ENCODE assay signal across 8 cellular contexts in genomic region chr1:155320661-155321576, GRCh38. TPM values are rescaled to one million over a fixed set of nuclear protein-coding genes. Genes with fewer than 3 reads are reported as not detected.
A peak's percentile ranks its signal among the peaks of the same experiment; 100 is the strongest.
DNase-seq lines count a peak whose midpoint lies in the region; ATAC-seq and TF ChIP-seq lines count a peak whose summit lies in the region.

RUSC1 (plus strand) TSS chr1:155320894; CDS start chr1:155321774, 880 bp downstream.

- H3K36me3 ChIP-seq in right lobe of liver, result peaks cover 0 to 21% (median 0%) of the 10 kb centered on the region in 4 donors

- peak within 1 kb of the TSS in 1 of 3 donors; percentile 29 for H3K27ac ChIP-seq in right lobe of liver

- H3K27ac Mint-ChIP-seq in Calu3 (ENCODE audit: unreplicated experiment), result peak within 1 kb of the TSS; percentile 79

- peak within 1 kb of the TSS; percentile 25 to 39 (median 36) for H3K4me3 ChIP-seq in right lobe of liver

- no peaks in the 10 kb centered on the region for H3K9me3 ChIP-seq in right lobe of liver

- H3K36me3 Mint-ChIP-seq in Calu3 (ENCODE audit: insufficient read depth, unreplicated experiment), result peaks cover 92% of the 10 kb centered on the region

- no peak for DNase-seq in Calu3
- DNase-seq in NCI-H2081 treated with DMSO at 0.1 percent for 48 hours (lab: John Stamatoyannopoulos, UW), result peak; percentile 14
- DNase-seq in activated CD8-positive, alpha-beta memory T cell treated with anti-CD3 and anti-CD28 coated beads for 1 hour (ENCODE audit: extremely low read depth in 1 of 2, low read depth in 1 of 2), result peak; percentile 27 to 48
- DNase-seq in ecto neural progenitor cell (ENCODE audit: low spot score), result peak; percentile 85
- peak; percentile 66 to 75 (median 67) for DNase-seq in right lobe of liver
- peak; percentile 65 for DNase-seq in stimulated activated CD4-positive, alpha-beta T cell treated with anti-CD3 and anti-CD28 coated beads, Interleukin-2, amount 100 ng/mL, for 4 hours (ENCODE audit: low read depth)

- 25% methylated on average over 24 of the region's 50 CpGs for WGBS in right lobe of liver (ENCODE audit: insufficient coverage, low coverage, low lambda C conversion rate, missing lambda C conversion rate)

- no peaks in the 10 kb centered on the region for H3K27me3 Mint-ChIP-seq in Calu3 (ENCODE audit: unreplicated experiment)

- intact Hi-C loops in Calu3 (cut with micrococcal nuclease; ENCODE audit: unreplicated experiment), result no loop called here
- intact Hi-C loops in right lobe of liver (cut with DNase I), result loop anchor here (5.0 kb wide), 1 partner anchor 44 kb away; the partner anchor contains the start of gene HCN3 (in 2 of the 2)

- H3K4me3 Mint-ChIP-seq in Calu3 (ENCODE audit: low read depth, unreplicated experiment), result peak within 1 kb of the TSS; percentile 90

- TF ChIP-seq CTCF in Calu3 (IDR thresholded peaks at IDR 0.05; ENCODE audit: unreplicated experiment), result no peak
- TF ChIP-seq CTCF in right lobe of liver (IDR thresholded peaks at IDR 0.05), result no peak

- ATAC-seq in right lobe of liver, result no peak
- no peak for ATAC-seq in GM21390 (IDR thresholded peaks at IDR 0.05; ENCODE audit: unreplicated experiment)
- ATAC-seq in GM18519 (IDR thresholded peaks at IDR 0.05; ENCODE audit: low FRiP score, unreplicated experiment), result no peak

- TF ChIP-seq POLR2A in right lobe of liver (IDR thresholded peaks at IDR 0.05), result no peak

- H3K27me3 ChIP-seq in right lobe of liver, result no peaks in the 10 kb centered on the region

- peaks cover 0 to 19% (median 1%) of the 10 kb centered on the region in 4 donors for H3K4me1 ChIP-seq in right lobe of liver

- H3K9me3 Mint-ChIP-seq in Calu3 (ENCODE audit: low read depth, unreplicated experiment), result no peaks in the 10 kb centered on the region

- BruUV-seq in Calu3 (replicated peaks; lab: Mats Ljungman, UMichigan), result no TSS peak

- peaks cover 39% of the 10 kb centered on the region for H3K4me1 Mint-ChIP-seq in Calu3 (ENCODE audit: low read depth, unreplicated experiment)

- CTCF ChIA-PET in Calu3 (lab: Charles Lee), result interaction anchor here (3.3 kb wide), 1 partner anchor 70 kb away, joined by 44 read pairs; no protein-coding TSS in a partner anchor

RNA-seq across cellular contexts. Expression of gene RUSC1, which starts in this region (rescaled TPM):
- total RNA-seq in Calu3 (2022), result 48.4 and 49.0 TPM in 2 replicates
- 10 to 100 TPM in 1 of 6 experiments, 1 to 10 TPM in 5; 4.6 to 12.7 (median 7.6) TPM for total RNA-seq in right lobe of liver
